In the genomic region with DNA sequence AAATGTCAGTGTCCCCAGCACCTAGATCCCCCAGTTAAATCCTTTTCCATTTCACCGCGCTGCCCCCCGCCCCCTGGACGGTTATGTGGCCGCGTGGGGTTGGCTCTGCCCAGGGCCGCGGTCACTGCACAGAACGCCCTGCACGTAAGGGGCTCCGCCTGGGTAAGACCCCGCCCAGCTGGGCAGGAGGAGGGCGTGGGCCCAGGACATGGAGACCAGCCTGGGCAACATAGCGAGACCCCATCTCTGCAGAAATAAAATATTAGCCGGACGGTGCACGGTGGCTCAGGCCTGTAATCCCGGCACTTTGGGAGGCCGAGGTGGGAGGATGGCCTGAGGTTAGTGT, we compare ENCODE assay signal across 8 cellular contexts. TPM values are rescaled to one million over a fixed set of nuclear protein-coding genes. Genes with fewer than 3 reads are reported as not detected.
DNase-seq lines count a peak whose midpoint lies in the region; ATAC-seq and TF ChIP-seq lines count a peak whose summit lies in the region.

No MANE protein-coding gene starts in this region.

- H3K27ac ChIP-seq in GM23248 = peak overlapping the region; percentile 90
- peak overlapping the region; percentile 87 to 99 (median 92) for H3K27ac ChIP-seq in gastroesophageal sphincter

- in situ Hi-C loops in GM23248 (cut with MboI) = no loop called here

- H4K20me1 ChIP-seq in GM23248 (ENCODE audit: insufficient read depth) = no peaks in the 10 kb centered on the region

- H3K36me3 Mint-ChIP-seq in Calu3 (ENCODE audit: insufficient read depth, unreplicated experiment) = peaks cover 67% of the 10 kb centered on the region
- H3K36me3 Mint-ChIP-seq in progenitor cell of endocrine pancreas (ENCODE audit: insufficient read depth) = no peaks in the 10 kb centered on the region

- peak overlapping the region; percentile 97 for H3K4me3 Mint-ChIP-seq in Calu3 (ENCODE audit: low read depth, unreplicated experiment)
- peak overlapping the region; percentile 85 for H3K4me3 Mint-ChIP-seq in progenitor cell of endocrine pancreas (ENCODE audit: low read depth)

- WGBS in GM23248 (ENCODE audit: low coverage in 1 of 2, low lambda C conversion rate in 2 of 2, missing lambda C conversion rate in 2 of 2), 2 experiments = 13 to 15% methylated on average over 18 to 19 of the region's 19 CpGs
- WGBS in gastroesophageal sphincter (ENCODE audit: low coverage in 1 of 2), 2 donors = 0 to 70% methylated on average over 2 to 4 of the region's 19 CpGs

- TF ChIP-seq POLR2A in gastroesophageal sphincter (IDR thresholded peaks at IDR 0.05) = no peak

- peak overlapping the region; percentile 95 for H3K4me2 ChIP-seq in GM23248 (ENCODE audit: unreplicated experiment)

- intact Hi-C loops in Calu3 (cut with micrococcal nuclease; ENCODE audit: unreplicated experiment) = no loop called here

- H3K9me3 Mint-ChIP-seq in Calu3 (ENCODE audit: low read depth, unreplicated experiment) (no peaks in the 10 kb centered on the region), progenitor cell of endocrine pancreas (ENCODE audit: low read depth) (no peaks in the 10 kb centered on the region)

- peak overlapping the region; percentile 48 for H3K27ac Mint-ChIP-seq in Calu3 (ENCODE audit: unreplicated experiment)
- peak overlapping the region; percentile 90 for H3K27ac Mint-ChIP-seq in progenitor cell of endocrine pancreas

- CTCF ChIA-PET in Calu3 (lab: Charles Lee) = interaction anchor here (0.8 to 1.0 kb wide), 2 partner anchors 15 to 22 kb away, joined by 3 read pairs; no protein-coding TSS in a partner anchor

- H3K9me2 ChIP-seq in GM23248 (ENCODE audit: insufficient read depth) = no peaks in the 10 kb centered on the region

- H3K4me1 ChIP-seq in GM23248 (ENCODE audit: insufficient read depth) (peaks cover 19% of the 10 kb centered on the region), gastroesophageal sphincter (peaks cover 0 to 30% (median 16%) of the 10 kb centered on the region in 3 donors)

- H3K9ac ChIP-seq in GM23248 = peak overlapping the region; percentile 99

- DNase-seq in Calu3 = peak; percentile 50
- DNase-seq in GM23248 = peak; percentile 64
- DNase-seq in progenitor cell of endocrine pancreas (ENCODE audit: low spot score, unreplicated experiment) = no peak
- DNase-seq in NCI-H2029 treated with DMSO at 0.1 percent for 48 hours (lab: John Stamatoyannopoulos, UW) = no peak
- DNase-seq in pons (ENCODE audit: low spot score) = no peak

- H3K27me3 ChIP-seq in GM23248 (replicated peaks; ENCODE audit: insufficient read depth) = no peaks in the 10 kb centered on the region
- no peaks in the 10 kb centered on the region for H3K27me3 ChIP-seq in gastroesophageal sphincter

- H3K4me3 ChIP-seq in GM23248 (peak overlapping the region; percentile 100), WI38 (ENCODE audit: low read depth, low read length) (peak overlapping the region; percentile 82), gastroesophageal sphincter (peak overlapping the region; percentile 57 to 98)

- no peak for TF ChIP-seq EP300 in gastroesophageal sphincter (IDR thresholded peaks at IDR 0.05)

- H3F3A ChIP-seq in GM23248 (ENCODE audit: insufficient read depth) = peaks cover 14% of the 10 kb centered on the region; the same call in 1 of the 2 replicates

- H3K9me3 ChIP-seq in GM23248 (ENCODE audit: low read depth) (no peaks in the 10 kb centered on the region), gastroesophageal sphincter (no peaks in the 10 kb centered on the region)

- H3K4me1 Mint-ChIP-seq in Calu3 (ENCODE audit: low read depth, unreplicated experiment) = peaks cover 39% of the 10 kb centered on the region
- peaks cover 24% of the 10 kb centered on the region for H3K4me1 Mint-ChIP-seq in progenitor cell of endocrine pancreas (ENCODE audit: low read depth)

- peak; percentile 23 for ATAC-seq in gastroesophageal sphincter
- no peak for ATAC-seq in GM19455 (IDR thresholded peaks at IDR 0.05; ENCODE audit: unreplicated experiment)

- TF ChIP-seq CTCF in Calu3 (IDR thresholded peaks at IDR 0.05; ENCODE audit: unreplicated experiment) (no peak), WI38 (IDR thresholded peaks at IDR 0.05; ENCODE audit: low read depth, low read length) (no peak), gastroesophageal sphincter (IDR thresholded peaks at IDR 0.05) (no peak), progenitor cell of endocrine pancreas (IDR thresholded peaks at IDR 0.05; ENCODE audit: unreplicated experiment) (no peak)

- TSS peak; percentile 53 for BruUV-seq in Calu3 (replicated peaks; lab: Mats Ljungman, UMichigan)

- peak overlapping the region; percentile 61 for H2AFZ ChIP-seq in GM23248

- H3K79me2 ChIP-seq in GM23248 (ENCODE audit: insufficient read depth) = peaks cover 55% of the 10 kb centered on the region

- H3K27me3 Mint-ChIP-seq in Calu3 (ENCODE audit: unreplicated experiment) (no peaks in the 10 kb centered on the region), progenitor cell of endocrine pancreas (no peaks in the 10 kb centered on the region)

- H3K36me3 ChIP-seq in GM23248 (ENCODE audit: low read depth) = peaks cover 11% of the 10 kb centered on the region
- H3K36me3 ChIP-seq in gastroesophageal sphincter = peaks cover 0 to 53% of the 10 kb centered on the region in 2 donors

RNA-seq across cellular contexts. Expression of a gene that starts 0.6 kb away (rescaled TPM):
- total RNA-seq in Calu3 (2022) = 51.2 and 56.6 TPM in 2 replicates
- 24.7 and 32.2 TPM in 2 replicates for total RNA-seq in GM23248 (2014; rRNA removed; shearing (Covaris generic))
- polyA plus RNA-seq in GM23248 (2016; fragmentation: Nextera tagmentation; extraction: Ambion mirVana) = 49.9 and 52.4 TPM in 2 replicates
- 10 to 100 TPM; 19.1 to 28.0 (median 24.0) TPM for total RNA-seq in gastroesophageal sphincter
- total RNA-seq in progenitor cell of endocrine pancreas = 14.1 and 16.8 TPM in 2 replicates

Comparison
In these comparisons a context has a peak if more than half of its experiments do, and no peak if none do; other contexts are left out.
1. DNase-seq: peak in Calu3 (single experiment) and GM23248 (single experiment); none in progenitor cell of endocrine pancreas (single experiment), NCI-H2029 treated with DMSO at 0.1 percent for 48 hours (single experiment) and pons (single experiment).
2. Peak in every context shown above with its lines, with median percentiles within 50 percentile points of each other: H3K4me3 ChIP-seq.